ENCODE assay signal across 11 cellular contexts in genomic region chr6:117167520-117168271, GRCh38.
A peak's percentile ranks its signal among the peaks of the same experiment; 100 is the strongest.
DNase-seq lines count a peak whose midpoint lies in the region; ATAC-seq and TF ChIP-seq lines count a peak whose summit lies in the region.
"Had no signal": no experiment of that assay in that cellular context is flagged by ENCODE, and none has a peak within 500 bp of the region (broad histone marks: within the 10 kb centered on the region; RNA-seq: fewer than 3 reads in every experiment).

No MANE protein-coding gene starts in this region.

- CTCF ChIA-PET in SK-N-SH (lab: Yijun Ruan, JAX), result no interaction called here

- H3K27me3 ChIP-seq in colonic mucosa (no peaks in the 10 kb centered on the region), SK-N-SH (ENCODE audit: insufficient read depth) (no peaks in the 10 kb centered on the region)
- H3K27me3 ChIP-seq: upper lobe of left lung had no signal

- H3K4me1 ChIP-seq in colonic mucosa (no peaks in the 10 kb centered on the region), SK-N-SH (ENCODE audit: control insufficient read depth in 1 of 2, insufficient read depth in 2 of 2, low read depth in 1 of 2, low read length in 1 of 2) (no peaks in the 10 kb centered on the region)
- H3K4me1 ChIP-seq: upper lobe of left lung had no signal

- no peak for TF ChIP-seq RAD21 in SK-N-SH (IDR thresholded peaks at IDR 0.05; ENCODE audit: low read length)

- no peak overlapping the region for H3K27ac Mint-ChIP-seq in progenitor cell of endocrine pancreas

- 0 out of 3 replicates have a peak, but pooled peaks have one; percentile 18 for TF ChIP-seq CTCF in GM12872 (IDR thresholded peaks at IDR 0.05; ENCODE audit: insufficient read depth, low read depth, low read length)
- TF ChIP-seq CTCF in progenitor cell of endocrine pancreas (IDR thresholded peaks at IDR 0.05; ENCODE audit: unreplicated experiment), result peak; percentile 32
- no peak for TF ChIP-seq CTCF in colonic mucosa (IDR thresholded peaks at IDR 0.05)
- no peak for TF ChIP-seq CTCF in SK-N-SH (IDR thresholded peaks at IDR 0.05)

- DNase-seq in NAMALWA (ENCODE audit: low spot score), result peak; percentile 4
- DNase-seq in dedifferentiated amniotic fluid mesenchymal stem cell (ENCODE audit: extremely low spot score), result peak; percentile 47
- no peak for DNase-seq in progenitor cell of endocrine pancreas (ENCODE audit: low spot score, unreplicated experiment)
- DNase-seq in colonic mucosa, result no peak
- no peak for DNase-seq in germinal center (ENCODE audit: low spot score)
- no peak for DNase-seq in SK-N-SH
- DNase-seq: MM.1S; stimulated activated CD4-positive, alpha-beta T cell treated with anti-CD3 and anti-CD28 coated beads, Interleukin-2, amount 100 ng/mL, for 48 hours had no signal

- no peak for ATAC-seq in GM21526 (IDR thresholded peaks at IDR 0.05; ENCODE audit: low FRiP score, unreplicated experiment)

- WGBS in SK-N-SH (ENCODE audit: low lambda C conversion rate), result 6% methylated on average over 10 of the region's 10 CpGs

- H3K9ac ChIP-seq in colonic mucosa (ENCODE audit: low read depth in 2 of 2, low read length in 2 of 2) (no peak overlapping the region), SK-N-SH (no peak overlapping the region)

- H4K20me1 ChIP-seq in SK-N-SH (ENCODE audit: insufficient read depth), result no peaks in the 10 kb centered on the region

- no peak overlapping the region for H3K4me2 ChIP-seq in SK-N-SH

- intact Hi-C loops in colonic mucosa (cut with DNase I), result no loop called here

- H3K9me2 ChIP-seq in SK-N-SH, result no peaks in the 10 kb centered on the region

- H3K4me3 Mint-ChIP-seq in progenitor cell of endocrine pancreas (ENCODE audit: low read depth), result no peak overlapping the region

- H3K9me3 ChIP-seq in colonic mucosa, result no peaks in the 10 kb centered on the region
- no peaks in the 10 kb centered on the region for H3K9me3 ChIP-seq in SK-N-SH
- H3K9me3 ChIP-seq: upper lobe of left lung had no signal

- H3K27ac ChIP-seq in colonic mucosa (no peak overlapping the region), SK-N-SH (ENCODE audit: low read depth in 2 of 2, low read length in 1 of 2) (no peak overlapping the region)
- H3K27ac ChIP-seq: upper lobe of left lung had no signal

- POLR2A ChIA-PET in SK-N-SH (lab: Yijun Ruan, JAX), result no interaction called here

- H3K36me3 ChIP-seq in colonic mucosa, result no peaks in the 10 kb centered on the region
- H3K36me3 ChIP-seq in SK-N-SH (replicated peaks in 1 of 2; ENCODE audit: control insufficient read depth in 1 of 2, insufficient read depth in 2 of 2, low read length in 1 of 2), result no peaks in the 10 kb centered on the region
- H3K36me3 ChIP-seq: upper lobe of left lung had no signal

- no peaks in the 10 kb centered on the region for H3K27me3 Mint-ChIP-seq in progenitor cell of endocrine pancreas

- H3K9me3 Mint-ChIP-seq in progenitor cell of endocrine pancreas (ENCODE audit: low read depth), result no peaks in the 10 kb centered on the region

- H3K4me3 ChIP-seq in colonic mucosa, result no peak overlapping the region
- no peak overlapping the region for H3K4me3 ChIP-seq in SK-N-SH (ENCODE audit: low read depth in 2 of 2, low read length in 1 of 2)
- H3K4me3 ChIP-seq: upper lobe of left lung had no signal

- no peaks in the 10 kb centered on the region for H3K36me3 Mint-ChIP-seq in progenitor cell of endocrine pancreas (ENCODE audit: insufficient read depth)

- no peaks in the 10 kb centered on the region for H3K79me2 ChIP-seq in SK-N-SH (ENCODE audit: insufficient read depth)

- TF ChIP-seq EP300 in SK-N-SH (IDR thresholded peaks at IDR 0.05; ENCODE audit: borderline replicate concordance in 1 of 2, low read depth in 1 of 2, low read length in 1 of 2), result no peak

- H3K4me1 Mint-ChIP-seq in progenitor cell of endocrine pancreas (ENCODE audit: low read depth), result peaks cover 10% of the 10 kb centered on the region

- H3F3A ChIP-seq in SK-N-SH (replicated peaks; ENCODE audit: insufficient read depth), result no peaks in the 10 kb centered on the region

- H2AFZ ChIP-seq in SK-N-SH (ENCODE audit: low read depth), result no peak overlapping the region

TF ChIP-seq in SK-N-SH, 30 proteins besides CTCF, POLR2A, EP300 and RAD21:
- TF ChIP-seq ELF1 (IDR thresholded peaks at IDR 0.05) (no peak), MEF2A (IDR thresholded peaks at IDR 0.05; ENCODE audit: borderline replicate concordance, low read depth) (no peak), POLR2AphosphoS5 (IDR thresholded peaks at IDR 0.05; ENCODE audit: low read depth, low read length) (no peak), REST (IDR thresholded peaks at IDR 0.05; ENCODE audit: low read depth, low read length) (no peak), TAF1 (IDR thresholded peaks at IDR 0.05; ENCODE audit: borderline replicate concordance, low read depth, low read length) (no peak), YY1 (IDR thresholded peaks at IDR 0.05; ENCODE audit: low read depth) (no peak), USF1 (IDR thresholded peaks at IDR 0.05; ENCODE audit: borderline replicate concordance, low read depth) (no peak), CHD2 (IDR thresholded peaks at IDR 0.05; ENCODE audit: low read length, partially characterized antibody) (no peak), EZH2phosphoT487 (IDR thresholded peaks at IDR 0.05; ENCODE audit: borderline replicate concordance, low read depth) (no peak), GABPA (IDR thresholded peaks at IDR 0.05; ENCODE audit: low read depth) (no peak), FOSL2 (IDR thresholded peaks at IDR 0.05; ENCODE audit: borderline replicate concordance, low read depth) (no peak), USF2 (IDR thresholded peaks at IDR 0.05; ENCODE audit: borderline replicate concordance, low read depth, low read length) (no peak), NFIC (IDR thresholded peaks at IDR 0.05; ENCODE audit: borderline replicate concordance) (no peak), RCOR1 (IDR thresholded peaks at IDR 0.05; ENCODE audit: low read length) (no peak), FOXJ3 (CRISPR knock-in tag; IDR thresholded peaks at IDR 0.05) (no peak)

Comparison
In these comparisons a context has a peak if more than half of its experiments do, and no peak if none do; other contexts are left out.
1. CTCF ChIP-seq: peak in GM12872 (single experiment) and progenitor cell of endocrine pancreas (single experiment); none in colonic mucosa (single experiment) and SK-N-SH (single experiment).
2. DNase-seq: peak in NAMALWA (single experiment) and dedifferentiated amniotic fluid mesenchymal stem cell (single experiment); none in progenitor cell of endocrine pancreas (single experiment), colonic mucosa (single experiment), germinal center (single experiment) and SK-N-SH (single experiment).